ENCODE assay signal across 1 cellular context in genomic region chr22:39176067-39176621, GRCh38.
A peak's percentile ranks its signal among the peaks of the same experiment; 100 is the strongest.
TF ChIP-seq lines count a peak whose summit lies in the region.

No MANE protein-coding gene starts in this region.

TF ChIP-seq in HepG2, 621 proteins besides CTCF, POLR2A, EP300 and RAD21 (continued from another document and continues in another):
- TF ChIP-seq SIX1 (CRISPR knock-in tag; IDR thresholded peaks at IDR 0.05; ENCODE audit: borderline replicate concordance) (no peak), KDM3A (CRISPR knock-in tag; IDR thresholded peaks at IDR 0.05; ENCODE audit: low read depth) (no peak), TCF12 (IDR thresholded peaks at IDR 0.05) (no peak), TCF12 (CRISPR knock-in tag; IDR thresholded peaks at IDR 0.05) (no peak), PREB (CRISPR knock-in tag; IDR thresholded peaks at IDR 0.05) (no peak), CBX5 (CRISPR knock-in tag; IDR thresholded peaks at IDR 0.05; ENCODE audit: borderline replicate concordance) (no peak), HMG20A (CRISPR knock-in tag; IDR thresholded peaks at IDR 0.05; ENCODE audit: borderline replicate concordance) (peak; percentile 11; the same call in 1 of the 2 replicates), ZNF7 (CRISPR knock-in tag; IDR thresholded peaks at IDR 0.05) (no peak), KAT8 (CRISPR knock-in tag; IDR thresholded peaks at IDR 0.05) (0 out of 2 replicates have a peak, but pooled peaks have one; percentile 33), MAFG (CRISPR knock-in tag; IDR thresholded peaks at IDR 0.05) (no peak), HNF1B (CRISPR knock-in tag; IDR thresholded peaks at IDR 0.05) (peak; percentile 53), REXO4 (CRISPR knock-in tag; IDR thresholded peaks at IDR 0.05; ENCODE audit: borderline replicate concordance) (no peak), AFF4 (CRISPR knock-in tag; IDR thresholded peaks at IDR 0.05) (no peak), KIAA2018 (CRISPR knock-in tag; IDR thresholded peaks at IDR 0.05; ENCODE audit: borderline replicate concordance) (0 out of 2 replicates have a peak, but pooled peaks have one; percentile 56), ZBED4 (CRISPR knock-in tag; IDR thresholded peaks at IDR 0.05; ENCODE audit: borderline replicate concordance) (peak; percentile 82; the same call in 1 of the 2 replicates), ZSCAN12 (CRISPR knock-in tag; IDR thresholded peaks at IDR 0.05) (no peak), TEAD3 (CRISPR knock-in tag; optimal IDR thresholded peaks at IDR 0.05; ENCODE audit: borderline replicate concordance) (peak; percentile 100), ZNF672 (CRISPR knock-in tag; IDR thresholded peaks at IDR 0.05) (no peak), PHF8 (CRISPR knock-in tag; IDR thresholded peaks at IDR 0.05) (no peak), ONECUT2 (CRISPR knock-in tag; IDR thresholded peaks at IDR 0.05) (no peak), RFX1 (IDR thresholded peaks at IDR 0.05) (no peak), ZBTB33 (CRISPR knock-in tag; IDR thresholded peaks at IDR 0.05) (no peak), ZNF646 (CRISPR knock-in tag; IDR thresholded peaks at IDR 0.05) (no peak), FOSL2 (CRISPR knock-in tag; IDR thresholded peaks at IDR 0.05) (peak; percentile 79), ELF4 (CRISPR knock-in tag; IDR thresholded peaks at IDR 0.05; ENCODE audit: borderline replicate concordance) (no peak)
